ENCODE assay signal across 1 cellular context in the genomic region with DNA sequence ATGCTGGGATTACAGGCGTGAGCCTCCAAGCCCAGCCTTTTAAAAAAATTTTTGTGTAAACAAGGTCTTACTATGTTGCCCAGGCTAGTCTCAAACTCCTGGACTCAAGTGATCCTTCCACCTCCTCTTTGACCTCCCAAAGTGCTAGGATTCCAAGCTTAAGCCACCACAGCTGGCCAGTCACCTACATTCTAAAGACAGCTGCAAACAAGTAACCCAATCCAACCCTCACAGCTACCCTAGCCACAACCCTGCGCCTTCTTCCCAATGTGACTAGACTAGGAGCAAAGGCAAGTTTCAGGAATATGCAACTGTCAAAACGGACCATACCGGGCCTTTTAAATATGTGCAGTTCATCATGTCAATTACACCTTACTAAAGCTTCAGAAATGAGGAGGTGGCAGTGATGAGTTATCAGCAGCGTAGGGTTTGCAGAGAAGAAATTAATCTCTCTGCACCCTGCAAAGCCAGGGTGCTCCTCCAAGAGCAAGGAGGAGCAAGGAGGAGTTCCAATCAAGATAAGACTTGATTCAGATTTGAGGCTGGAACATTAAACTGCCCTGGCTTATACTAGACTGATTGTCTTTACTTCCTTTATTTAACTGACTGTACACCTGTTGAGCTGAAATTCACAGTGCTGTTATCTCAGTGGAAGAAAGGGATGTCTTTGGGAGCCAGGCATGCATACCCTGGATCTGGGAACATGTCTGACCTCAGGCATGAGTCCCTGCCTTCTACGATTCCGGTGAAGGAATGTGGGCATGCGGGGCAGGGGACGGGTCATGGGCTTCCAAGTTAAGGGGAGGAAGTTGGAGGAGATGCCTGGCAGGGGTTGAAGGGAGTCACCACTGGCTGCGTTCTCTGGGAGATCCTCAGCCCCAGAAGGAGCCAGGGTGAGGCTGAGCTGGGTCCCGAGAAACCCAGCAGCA.
TF ChIP-seq lines count a peak whose summit lies in the region.

No MANE protein-coding gene starts in this region.

TF ChIP-seq in SK-N-SH, 30 proteins besides CTCF, POLR2A, EP300 and RAD21 (continued from another document):
- TF ChIP-seq, protein P1, sequence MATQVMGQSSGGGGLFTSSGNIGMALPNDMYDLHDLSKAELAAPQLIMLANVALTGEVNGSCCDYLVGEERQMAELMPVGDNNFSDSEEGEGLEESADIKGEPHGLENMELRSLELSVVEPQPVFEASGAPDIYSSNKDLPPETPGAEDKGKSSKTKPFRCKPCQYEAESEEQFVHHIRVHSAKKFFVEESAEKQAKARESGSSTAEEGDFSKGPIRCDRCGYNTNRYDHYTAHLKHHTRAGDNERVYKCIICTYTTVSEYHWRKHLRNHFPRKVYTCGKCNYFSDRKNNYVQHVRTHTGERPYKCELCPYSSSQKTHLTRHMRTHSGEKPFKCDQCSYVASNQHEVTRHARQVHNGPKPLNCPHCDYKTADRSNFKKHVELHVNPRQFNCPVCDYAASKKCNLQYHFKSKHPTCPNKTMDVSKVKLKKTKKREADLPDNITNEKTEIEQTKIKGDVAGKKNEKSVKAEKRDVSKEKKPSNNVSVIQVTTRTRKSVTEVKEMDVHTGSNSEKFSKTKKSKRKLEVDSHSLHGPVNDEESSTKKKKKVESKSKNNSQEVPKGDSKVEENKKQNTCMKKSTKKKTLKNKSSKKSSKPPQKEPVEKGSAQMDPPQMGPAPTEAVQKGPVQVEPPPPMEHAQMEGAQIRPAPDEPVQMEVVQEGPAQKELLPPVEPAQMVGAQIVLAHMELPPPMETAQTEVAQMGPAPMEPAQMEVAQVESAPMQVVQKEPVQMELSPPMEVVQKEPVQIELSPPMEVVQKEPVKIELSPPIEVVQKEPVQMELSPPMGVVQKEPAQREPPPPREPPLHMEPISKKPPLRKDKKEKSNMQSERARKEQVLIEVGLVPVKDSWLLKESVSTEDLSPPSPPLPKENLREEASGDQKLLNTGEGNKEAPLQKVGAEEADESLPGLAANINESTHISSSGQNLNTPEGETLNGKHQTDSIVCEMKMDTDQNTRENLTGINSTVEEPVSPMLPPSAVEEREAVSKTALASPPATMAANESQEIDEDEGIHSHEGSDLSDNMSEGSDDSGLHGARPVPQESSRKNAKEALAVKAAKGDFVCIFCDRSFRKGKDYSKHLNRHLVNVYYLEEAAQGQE (IDR thresholded peaks at IDR 0.05; ENCODE audit: low read depth, low read length), result no peak
- TF ChIP-seq FOXJ3 (CRISPR knock-in tag; IDR thresholded peaks at IDR 0.05) (no peak), TAF1 (IDR thresholded peaks at IDR 0.05; ENCODE audit: borderline replicate concordance, low read depth, low read length) (no peak), SMC3 (IDR thresholded peaks at IDR 0.05; ENCODE audit: low read depth, low read length) (no peak), MEF2A (IDR thresholded peaks at IDR 0.05; ENCODE audit: borderline replicate concordance, low read depth) (no peak), GATA2 (CRISPR knock-in tag; IDR thresholded peaks at IDR 0.05) (no peak)
- TF ChIP-seq, protein P2, sequence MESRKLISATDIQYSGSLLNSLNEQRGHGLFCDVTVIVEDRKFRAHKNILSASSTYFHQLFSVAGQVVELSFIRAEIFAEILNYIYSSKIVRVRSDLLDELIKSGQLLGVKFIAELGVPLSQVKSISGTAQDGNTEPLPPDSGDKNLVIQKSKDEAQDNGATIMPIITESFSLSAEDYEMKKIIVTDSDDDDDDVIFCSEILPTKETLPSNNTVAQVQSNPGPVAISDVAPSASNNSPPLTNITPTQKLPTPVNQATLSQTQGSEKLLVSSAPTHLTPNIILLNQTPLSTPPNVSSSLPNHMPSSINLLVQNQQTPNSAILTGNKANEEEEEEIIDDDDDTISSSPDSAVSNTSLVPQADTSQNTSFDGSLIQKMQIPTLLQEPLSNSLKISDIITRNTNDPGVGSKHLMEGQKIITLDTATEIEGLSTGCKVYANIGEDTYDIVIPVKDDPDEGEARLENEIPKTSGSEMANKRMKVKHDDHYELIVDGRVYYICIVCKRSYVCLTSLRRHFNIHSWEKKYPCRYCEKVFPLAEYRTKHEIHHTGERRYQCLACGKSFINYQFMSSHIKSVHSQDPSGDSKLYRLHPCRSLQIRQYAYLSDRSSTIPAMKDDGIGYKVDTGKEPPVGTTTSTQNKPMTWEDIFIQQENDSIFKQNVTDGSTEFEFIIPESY (IDR thresholded peaks at IDR 0.05; ENCODE audit: borderline replicate concordance, low read depth), result no peak
